ENCODE assay signal across 8 cellular contexts in genomic region chr4:121072080-121072835, GRCh38. TPM values are rescaled to one million over a fixed set of nuclear protein-coding genes. Genes with fewer than 3 reads are reported as not detected.
DNase-seq lines count a peak whose midpoint lies in the region; ATAC-seq and TF ChIP-seq lines count a peak whose summit lies in the region.

Gene NDNF (minus strand): TSS chr4:121072535. CDS start chr4:121045837, 26,698 bp downstream.

- DNase-seq in NOMO-1 (lab: John Stamatoyannopoulos, UW; ENCODE audit: unreplicated experiment in 2 of 2) (peak; percentile 28 to 32), NOMO-1 treated with DMSO at 0.1 percent for 48 hours (lab: John Stamatoyannopoulos, UW; ENCODE audit: unreplicated experiment) (no peak), Peyer's patch (peak in 2 of 3 donors; percentile 44 to 55), right atrium auricular region (ENCODE audit: low spot score) (no peak), prostate gland (ENCODE audit: low spot score) (no peak)

- H3K4me1 Mint-ChIP-seq in activated naive CD8-positive, alpha-beta T cell (ENCODE audit: low read depth): peaks cover 25% of the 10 kb centered on the region

- intact Hi-C loops in prostate gland (cut with DNase I): no loop called here

- WGBS in prostate gland: under 1% methylated on average over 45 of the region's 70 CpGs

- TF ChIP-seq CTCF in Peyer's patch (IDR thresholded peaks at IDR 0.05) (no peak), right atrium auricular region (IDR thresholded peaks at IDR 0.05) (no peak), prostate gland (IDR thresholded peaks at IDR 0.05) (no peak)

- H3K36me3 Mint-ChIP-seq in activated naive CD8-positive, alpha-beta T cell: peaks cover 3% of the 10 kb centered on the region

- no peak for TF ChIP-seq POLR2A in Peyer's patch (IDR thresholded peaks at IDR 0.05)
- no peak for TF ChIP-seq POLR2A in prostate gland (IDR thresholded peaks at IDR 0.05)

- H3K4me3 ChIP-seq in Peyer's patch (peak within 1 kb of the TSS; percentile 27 to 55 (median 49)), right atrium auricular region (peak within 1 kb of the TSS; percentile 50 to 66), prostate gland (peak within 1 kb of the TSS; percentile 41 to 42)

- H3K9me3 ChIP-seq in Peyer's patch: no peaks in the 10 kb centered on the region
- H3K9me3 ChIP-seq in right atrium auricular region: no peaks in the 10 kb centered on the region
- no peaks in the 10 kb centered on the region for H3K9me3 ChIP-seq in prostate gland

- H3K27me3 ChIP-seq in Peyer's patch: peaks cover 0 to 15% of the 10 kb centered on the region in 2 donors
- H3K27me3 ChIP-seq in right atrium auricular region: no peaks in the 10 kb centered on the region
- no peaks in the 10 kb centered on the region for H3K27me3 ChIP-seq in prostate gland (replicated peaks; ENCODE audit: insufficient read depth)

- peak within 1 kb of the TSS in 2 of 4 donors; percentile 53 to 68 for H3K27ac ChIP-seq in Peyer's patch
- H3K27ac ChIP-seq in right atrium auricular region: peak within 1 kb of the TSS; percentile 58 to 66
- H3K27ac ChIP-seq in prostate gland: peak within 1 kb of the TSS; percentile 53 to 61

- peak within 1 kb of the TSS; percentile 91 for H3K4me3 Mint-ChIP-seq in activated naive CD8-positive, alpha-beta T cell

- H3K4me1 ChIP-seq in Peyer's patch (peaks cover 0 to 25% (median 2%) of the 10 kb centered on the region in 4 donors), right atrium auricular region (peaks cover 0 to 20% of the 10 kb centered on the region in 2 donors), prostate gland (replicated peaks) (no peaks in the 10 kb centered on the region)

- H3K27ac Mint-ChIP-seq in activated naive CD8-positive, alpha-beta T cell: no peak within 1 kb of the TSS

- peaks cover 28% of the 10 kb centered on the region for H3K27me3 Mint-ChIP-seq in activated naive CD8-positive, alpha-beta T cell

- ATAC-seq in GM18517 (IDR thresholded peaks at IDR 0.05; ENCODE audit: unreplicated experiment) (no peak), GM19455 (IDR thresholded peaks at IDR 0.05; ENCODE audit: unreplicated experiment) (no peak)

- no peaks in the 10 kb centered on the region for H3K9me3 Mint-ChIP-seq in activated naive CD8-positive, alpha-beta T cell (ENCODE audit: low read depth)

- no peaks in the 10 kb centered on the region for H3K36me3 ChIP-seq in Peyer's patch
- H3K36me3 ChIP-seq in right atrium auricular region: no peaks in the 10 kb centered on the region
- no peaks in the 10 kb centered on the region for H3K36me3 ChIP-seq in prostate gland

RNA-seq across cellular contexts. Expression of gene NDNF, which starts in this region (rescaled TPM):
- total RNA-seq in Peyer's patch (1 to 10 TPM in 2 of 4 donors, under 1 TPM in 1, not detected in 1; 0.70 to 2.9 (median 2.3) TPM), right atrium auricular region (1 to 10 TPM in 1 of 2 donors, under 1 TPM in 1; 0.51 to 5.4 TPM), prostate gland (1 to 10 TPM; 5.2 to 5.7 TPM)

Comparison
In these comparisons a context has a peak if more than half of its experiments do, and no peak if none do; other contexts are left out.
1. DNase-seq: peak in NOMO-1 (2 of 2) and Peyer's patch (2 of 3); none in NOMO-1 treated with DMSO at 0.1 percent for 48 hours (single experiment), right atrium auricular region (single experiment) and prostate gland (single experiment).
2. Peak in every context shown above with its lines, with median percentiles within 50 percentile points of each other: H3K4me3 ChIP-seq.